ENCODE assay signal across 20 cellular contexts in the genomic region with DNA sequence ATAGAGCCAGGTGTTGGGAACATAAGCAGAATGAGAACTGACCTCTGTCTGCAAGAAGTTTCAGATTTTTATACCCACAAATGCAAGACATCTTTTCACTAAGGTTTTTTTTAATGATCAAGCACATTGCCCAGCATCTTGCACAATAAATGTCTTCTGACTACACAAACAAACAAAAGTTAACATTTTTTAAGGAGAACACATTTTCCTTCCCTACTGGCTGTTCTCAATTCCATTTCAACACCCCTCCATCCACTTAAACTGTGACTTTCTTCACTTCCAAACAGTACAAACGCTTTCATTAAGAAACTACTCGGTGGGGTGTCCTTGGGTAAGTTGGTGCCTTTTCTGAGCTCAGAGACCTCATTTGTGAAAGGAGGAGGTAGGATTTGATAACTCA.
"Had no signal": no experiment of that assay in that cellular context is flagged by ENCODE, and none has a peak within 500 bp of the region (broad histone marks: within the 10 kb centered on the region; RNA-seq: fewer than 3 reads in every experiment).

No MANE protein-coding gene starts in this region.

- H3K27ac Mint-ChIP-seq: natural killer cell treated with Interleukin-12 subunit alpha and Interleukin-12 subunit beta and Interleukin-15 and Interleukin-18, amount 100 ng/mL, for 72 hours; type B pancreatic cell had no signal

- H3K36me3 ChIP-seq: colonic mucosa, left ventricle myocardium inferior, thyroid gland, uterus had no signal

- H3K27ac ChIP-seq: colonic mucosa, hepatocyte, left ventricle myocardium inferior, psoas muscle, thyroid gland, uterus had no signal

- H3K4me3 ChIP-seq: colonic mucosa, hepatocyte, left ventricle myocardium inferior, lung, psoas muscle, smooth muscle cell, thyroid gland, uterus had no signal

- H3K9me3 Mint-ChIP-seq: natural killer cell treated with Interleukin-12 subunit alpha and Interleukin-12 subunit beta and Interleukin-15 and Interleukin-18, amount 100 ng/mL, for 72 hours; type B pancreatic cell had no signal

- H3K9me3 ChIP-seq: colonic mucosa, left ventricle myocardium inferior, psoas muscle, thyroid gland, uterus had no signal

- H3K27me3 ChIP-seq: colonic mucosa, hepatocyte, thyroid gland, uterus had no signal

- DNase-seq: cerebellar nuclear complex; colonic mucosa; effector CD4-positive, alpha-beta T cell; head of caudate nucleus; kidney; left cardiac atrium; left ventricle myocardium inferior; mesenchymal stem cell; midbrain; occipital lobe; psoas muscle; stimulated activated CD4-positive, alpha-beta T cell treated with anti-CD3 and anti-CD28 coated beads, Interleukin-2, amount 100 ng/mL, for 48 hours; stimulated activated naive CD4-positive, alpha-beta T cell treated with Interleukin-2 at 50 U/mL for 16 hours; thyroid gland; uterus had no signal

- H3K36me3 Mint-ChIP-seq: natural killer cell treated with Interleukin-12 subunit alpha and Interleukin-12 subunit beta and Interleukin-15 and Interleukin-18, amount 100 ng/mL, for 72 hours had no signal

- H3K4me3 Mint-ChIP-seq: natural killer cell treated with Interleukin-12 subunit alpha and Interleukin-12 subunit beta and Interleukin-15 and Interleukin-18, amount 100 ng/mL, for 72 hours; type B pancreatic cell had no signal

- H3K4me1 ChIP-seq: colonic mucosa, left ventricle myocardium inferior, thyroid gland, uterus had no signal

- ATAC-seq: psoas muscle had no signal
